Comparison of ENCODE assay signal across 17 cellular contexts in the genomic region with DNA sequence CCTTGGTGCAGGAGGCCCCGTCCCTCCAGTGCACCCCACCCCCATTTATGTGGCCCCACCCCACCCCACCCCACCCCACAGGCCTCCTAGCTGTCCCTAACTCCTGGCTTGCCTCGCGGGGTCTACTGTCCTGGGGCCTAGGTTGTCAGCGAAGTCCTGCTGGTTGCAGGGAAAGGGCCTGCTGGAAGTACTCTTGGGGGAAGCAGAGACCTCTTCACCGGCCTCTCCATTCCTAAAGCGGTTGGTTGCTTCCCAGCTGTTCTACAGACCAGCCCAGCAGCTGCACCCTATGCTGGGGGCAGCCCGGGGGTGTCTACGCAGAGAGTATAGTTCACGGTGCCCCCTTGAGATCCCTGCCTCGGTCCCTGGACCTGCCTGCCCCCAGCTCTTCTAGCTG. TPM values are rescaled to one million over a fixed set of nuclear protein-coding genes. Genes with fewer than 3 reads are reported as not detected.
A peak's percentile ranks its signal among the peaks of the same experiment; 100 is the strongest.
DNase-seq lines count a peak whose midpoint lies in the region; ATAC-seq, FAIRE-seq and TF ChIP-seq lines count a peak whose summit lies in the region.
"Had no signal": no experiment of that assay in that cellular context is flagged by ENCODE, and none has a peak within 500 bp of the region (broad histone marks: within the 10 kb centered on the region; RNA-seq: fewer than 3 reads in every experiment).

No MANE protein-coding gene starts in this region.

- H3K4me1 ChIP-seq in NT2/D1 (ENCODE audit: insufficient read depth, insufficient read length) (peaks cover 52% of the 10 kb centered on the region), keratinocyte (ENCODE audit: control insufficient read depth, extremely low read depth, insufficient read depth, low read length) (peaks cover 91% of the 10 kb centered on the region), upper lobe of right lung (peaks cover 41% of the 10 kb centered on the region), mammary epithelial cell (ENCODE audit: insufficient read depth, low read length) (peaks cover 72% of the 10 kb centered on the region), psoas muscle (peaks cover 18% of the 10 kb centered on the region)

- H3K27ac ChIP-seq in keratinocyte (ENCODE audit: control insufficient read depth, insufficient read depth, low read length), result peak overlapping the region; percentile 70
- peak overlapping the region; percentile 36 for H3K27ac ChIP-seq in upper lobe of right lung
- H3K27ac ChIP-seq in mammary epithelial cell (ENCODE audit: insufficient read depth, low read depth, low read length), result no peak overlapping the region
- no peak overlapping the region for H3K27ac ChIP-seq in psoas muscle

- H3K4me2 ChIP-seq in keratinocyte (ENCODE audit: control insufficient read depth, extremely low read depth, insufficient read depth, low read depth, low read length) (no peak overlapping the region), mammary epithelial cell (ENCODE audit: insufficient read depth, low read depth, low read length) (no peak overlapping the region)

- no peak for FAIRE-seq in keratinocyte (lab: Jason Lieb, UNC)

- intact Hi-C loops in dendritic cell treated with granulocyte-macrophage colony-stimulating factor and Interleukin-4, amounts not matched to agents 40 ng/mL and 50 ng/mL, for 4 days (cut with micrococcal nuclease), result no loop called here
- intact Hi-C loops in upper lobe of right lung (cut with DNase I), result loop anchor here (5.0 kb wide), 1 partner anchor 64 kb away; no protein-coding TSS in a partner anchor
- intact Hi-C loops in mammary epithelial cell (cut with micrococcal nuclease), result no loop called here
- intact Hi-C loops in psoas muscle (cut with DNase I), result loop anchor here (10.0 kb wide), 2 partner anchors 206 to 666 kb away; no protein-coding TSS in a partner anchor

- no peaks in the 10 kb centered on the region for H4K20me1 ChIP-seq in keratinocyte (ENCODE audit: control insufficient read depth, extremely low read depth, insufficient read depth, low read length)
- H4K20me1 ChIP-seq in mammary epithelial cell (ENCODE audit: insufficient read depth, low read length), result no peaks in the 10 kb centered on the region

- H3K27me3 ChIP-seq in NT2/D1 (ENCODE audit: insufficient read depth, insufficient read length), result no peaks in the 10 kb centered on the region
- H3K27me3 ChIP-seq in keratinocyte (ENCODE audit: control insufficient read depth, extremely low read depth, insufficient read depth, low read length), result no peaks in the 10 kb centered on the region
- no peaks in the 10 kb centered on the region for H3K27me3 ChIP-seq in upper lobe of right lung
- no peaks in the 10 kb centered on the region for H3K27me3 ChIP-seq in mammary epithelial cell (ENCODE audit: insufficient read depth, low read length)
- peaks cover 0 to 8% (median 0%) of the 10 kb centered on the region in 3 donors for H3K27me3 ChIP-seq in psoas muscle (ENCODE audit: insufficient read depth in 3 of 3, low read length in 2 of 3)
- H3K27me3 ChIP-seq: MG63 had no signal

- WGBS in mammary epithelial cell (ENCODE audit: low coverage, missing lambda C conversion rate), result 90% methylated on average over 9 of the region's 10 CpGs
- 72 to 80% (median 79%) methylated on average over 10 of the region's 10 CpGs for WGBS in psoas muscle, 3 donors

- ATAC-seq in upper lobe of right lung (no peak), psoas muscle (no peak)

- in situ Hi-C loops in mammary epithelial cell (cut with MboI; ENCODE audit: low sequenced_read_pairs in 2 of 2), result no loop called here

- H3K9me1 ChIP-seq in keratinocyte (ENCODE audit: control insufficient read depth, extremely low read depth, insufficient read depth, low read length), result peaks cover 5% of the 10 kb centered on the region

- CTCF ChIA-PET in mammary epithelial cell (lab: Charles Lee; ENCODE audit: low non-redundant PET), result no interaction called here

- DNase-seq in NT2/D1 (ENCODE audit: low read depth, low spot score) (no peak), keratinocyte (ENCODE audit: low read depth, low spot score) (no peak), upper lobe of right lung (no peak), NCI-H146 treated with DMSO at 0.1 percent for 48 hours (lab: John Stamatoyannopoulos, UW; ENCODE audit: unreplicated experiment) (no peak), mammary epithelial cell (no peak), psoas muscle (no peak)
- DNase-seq in effector CD4-positive, alpha-beta T cell, result no peak
- DNase-seq: GOT3, HFFc6, IMR-90, MG63, NCI-H1092, NCI-H146, NCI-H2107, NCI-H526 treated with DMSO at 0.1 percent for 48 hours had no signal

- peaks cover 12% of the 10 kb centered on the region for H3K79me2 ChIP-seq in keratinocyte (ENCODE audit: control insufficient read depth, insufficient read depth, low read length)
- peaks cover 26% of the 10 kb centered on the region for H3K79me2 ChIP-seq in mammary epithelial cell (ENCODE audit: insufficient read depth, low read length)

- no peak overlapping the region for H3K4me3 Mint-ChIP-seq in dendritic cell treated with granulocyte-macrophage colony-stimulating factor and Interleukin-4, amounts not matched to agents 40 ng/mL and 50 ng/mL, for 4 days
- H3K4me3 Mint-ChIP-seq: CD4-positive, CD25-positive, alpha-beta regulatory T cell; HFFc6 had no signal

- H3K4me3 ChIP-seq in NT2/D1 (ENCODE audit: insufficient read length, low read depth), result no peak overlapping the region
- H3K4me3 ChIP-seq in keratinocyte (ENCODE audit: control insufficient read depth in 2 of 3, extremely low read depth in 1 of 3, insufficient read depth in 2 of 3, low read depth in 1 of 3, low read length in 3 of 3), result no peak overlapping the region
- H3K4me3 ChIP-seq in upper lobe of right lung, result no peak overlapping the region
- H3K4me3 ChIP-seq in mammary epithelial cell (replicated peaks in 1 of 3; ENCODE audit: insufficient read depth in 1 of 3, low read depth in 2 of 3, low read length in 3 of 3), result no peak overlapping the region
- H3K4me3 ChIP-seq in psoas muscle, result no peak overlapping the region
- H3K4me3 ChIP-seq: MG63 had no signal

- H3K9me3 Mint-ChIP-seq in dendritic cell treated with granulocyte-macrophage colony-stimulating factor and Interleukin-4, amounts not matched to agents 40 ng/mL and 50 ng/mL, for 4 days, result no peaks in the 10 kb centered on the region
- H3K9me3 Mint-ChIP-seq: CD4-positive, CD25-positive, alpha-beta regulatory T cell; HFFc6 had no signal

- H3K36me3 ChIP-seq in NT2/D1 (ENCODE audit: insufficient read depth, insufficient read length, low read length) (peaks cover 53% of the 10 kb centered on the region), keratinocyte (ENCODE audit: control insufficient read depth in 2 of 2, extremely low read depth in 1 of 2, insufficient read depth in 2 of 2, low read length in 2 of 2) (peaks cover 17 to 53% of the 10 kb centered on the region in 2 experiments), upper lobe of right lung (peaks cover 15% of the 10 kb centered on the region), mammary epithelial cell (ENCODE audit: insufficient read depth, low read length) (peaks cover 3% of the 10 kb centered on the region), psoas muscle (ENCODE audit: insufficient read depth in 1 of 2, low read depth in 1 of 2) (no peaks in the 10 kb centered on the region)

- H3K27me3 Mint-ChIP-seq in dendritic cell treated with granulocyte-macrophage colony-stimulating factor and Interleukin-4, amounts not matched to agents 40 ng/mL and 50 ng/mL, for 4 days, result peaks cover 11% of the 10 kb centered on the region
- H3K27me3 Mint-ChIP-seq: CD4-positive, CD25-positive, alpha-beta regulatory T cell had no signal

- dilution Hi-C loops in keratinocyte (cut with MboI; ENCODE audit: extremely low pct_ligation_motif_present, low sequenced_read_pairs) (no loop called here), mammary epithelial cell (cut with HindIII; ENCODE audit: low sequenced_read_pairs) (no loop called here)

- H3K27ac Mint-ChIP-seq in dendritic cell treated with granulocyte-macrophage colony-stimulating factor and Interleukin-4, amounts not matched to agents 40 ng/mL and 50 ng/mL, for 4 days, result peak overlapping the region; percentile 79
- H3K27ac Mint-ChIP-seq: CD4-positive, CD25-positive, alpha-beta regulatory T cell; HFFc6 had no signal

- no peaks in the 10 kb centered on the region for H3K9me3 ChIP-seq in NT2/D1 (ENCODE audit: insufficient read depth, low read length)
- no peaks in the 10 kb centered on the region for H3K9me3 ChIP-seq in keratinocyte (ENCODE audit: control insufficient read depth, low read depth, low read length)
- H3K9me3 ChIP-seq in upper lobe of right lung, result no peaks in the 10 kb centered on the region
- no peaks in the 10 kb centered on the region for H3K9me3 ChIP-seq in mammary epithelial cell (replicated peaks; ENCODE audit: insufficient read depth, low read length)
- H3K9me3 ChIP-seq in psoas muscle, result no peaks in the 10 kb centered on the region
- H3K9me3 ChIP-seq: MG63 had no signal

- H3K36me3 Mint-ChIP-seq in dendritic cell treated with granulocyte-macrophage colony-stimulating factor and Interleukin-4, amounts not matched to agents 40 ng/mL and 50 ng/mL, for 4 days (ENCODE audit: low read depth), result peaks cover 78% of the 10 kb centered on the region
- H3K36me3 Mint-ChIP-seq: CD4-positive, CD25-positive, alpha-beta regulatory T cell had no signal

- no TSS peak for BruUV-seq in mammary epithelial cell (replicated peaks; lab: Mats Ljungman, UMichigan)

- peaks cover 58% of the 10 kb centered on the region for H3K4me1 Mint-ChIP-seq in dendritic cell treated with granulocyte-macrophage colony-stimulating factor and Interleukin-4, amounts not matched to agents 40 ng/mL and 50 ng/mL, for 4 days (ENCODE audit: low read depth)

- peak overlapping the region; percentile 24 for H3K9ac ChIP-seq in NT2/D1 (ENCODE audit: insufficient read length, low read depth)
- peak overlapping the region; percentile 71 for H3K9ac ChIP-seq in keratinocyte (ENCODE audit: control insufficient read depth, extremely low read depth, insufficient read depth, low read length)
- H3K9ac ChIP-seq in mammary epithelial cell (ENCODE audit: insufficient read depth, low read length), result no peak overlapping the region

- no peak for TF ChIP-seq CTCF in keratinocyte (optimal IDR thresholded peaks at IDR 0.05 in 1 of 3, IDR thresholded peaks at IDR 0.05 in 1 of 3, conservative IDR thresholded peaks at IDR 0.05 in 1 of 3; ENCODE audit: extremely low read depth in 1 of 3, insufficient read depth in 2 of 3, low read length in 3 of 3)
- TF ChIP-seq CTCF in upper lobe of right lung (IDR thresholded peaks at IDR 0.05), result no peak
- no peak for TF ChIP-seq CTCF in mammary epithelial cell (conservative IDR thresholded peaks at IDR 0.05 in 1 of 2, IDR thresholded peaks at IDR 0.05 in 1 of 2; ENCODE audit: extremely low read depth in 1 of 2, insufficient read depth in 1 of 2, low read depth in 1 of 2, low read length in 2 of 2)
- TF ChIP-seq CTCF in psoas muscle (IDR thresholded peaks at IDR 0.05), result no peak

- no peak overlapping the region for H2AFZ ChIP-seq in keratinocyte (ENCODE audit: control insufficient read depth, low read length)
- H2AFZ ChIP-seq in mammary epithelial cell (ENCODE audit: low read depth, low read length), result no peak overlapping the region

RNA-seq across cellular contexts. Expression of a gene that starts 56.2 kb away (rescaled TPM):
- 48.9 to 74.4 TPM (median 56.7 TPM) in 3 replicates for polyA plus RNA-seq in keratinocyte
- 102 TPM for polyA plus RNA-seq in keratinocyte (2011; ENCODE audit: low read depth)
- 30.3 and 63.1 TPM in 2 replicates for polyA plus RNA-seq in keratinocyte (2011; cell fraction: cytosol; rRNA removed)
- polyA plus RNA-seq in keratinocyte (2011; cell fraction: nucleus; rRNA removed), result 87.9 and 109 TPM in 2 replicates
- polyA plus RNA-seq in keratinocyte (2012; ENCODE audit: low replicate concordance), result 66.3 and 124 TPM in 2 replicates
- 44.6 to 102 TPM (median 54.9 TPM) in 3 replicates for polyA minus RNA-seq in keratinocyte
- 94.8 TPM for polyA minus RNA-seq in keratinocyte (2011; cell fraction: cytosol; rRNA and poly(A)+ RNA removed)
- polyA minus RNA-seq in keratinocyte (2011; cell fraction: nucleus; rRNA and poly(A)+ RNA removed), result 66.4 and 99.6 TPM in 2 replicates
- total RNA-seq in upper lobe of right lung, result 139 TPM
- total RNA-seq in mammary epithelial cell, result 100 to 1,000 TPM in 1 of 2 donors, 10 to 100 TPM in 1; 30.8 to 114 TPM
- 40.7 TPM for polyA plus RNA-seq in mammary epithelial cell
- polyA minus RNA-seq in mammary epithelial cell, result 24.5 TPM
- 10 to 100 TPM in 2 of 4 donors, 1 to 10 TPM in 2; 4.7 to 28.9 (median 10.0) TPM for total RNA-seq in psoas muscle
- 10 to 100 TPM in 1 of 3 donors, 1 to 10 TPM in 2; 3.9 to 13.5 (median 6.5) TPM for polyA plus RNA-seq in psoas muscle

Comparison
In these comparisons a context has a peak if more than half of its experiments do, and no peak if none do; other contexts are left out.
1. H3K27ac ChIP-seq: peak in keratinocyte (single experiment) and upper lobe of right lung (single experiment); none in mammary epithelial cell (single experiment) and psoas muscle (single experiment).
2. intact Hi-C loops: an anchor here in upper lobe of right lung (5.0 kb wide) and psoas muscle (10.0 kb wide); none called in dendritic cell treated with granulocyte-macrophage colony-stimulating factor and Interleukin-4, amounts not matched to agents 40 ng/mL and 50 ng/mL, for 4 days and mammary epithelial cell.